Comparison of ENCODE assay signal across 10 cellular contexts in genomic region chr6:124960757-124961467, GRCh38. TPM values are rescaled to one million over a fixed set of nuclear protein-coding genes. Genes with fewer than 3 reads are reported as not detected.
DNase-seq lines count a peak whose midpoint lies in the region; ATAC-seq lines count a peak whose summit lies in the region.
"Had no signal": no experiment of that assay in that cellular context is flagged by ENCODE, and none has a peak within 500 bp of the region (broad histone marks: within the 10 kb centered on the region; RNA-seq: fewer than 3 reads in every experiment).

No MANE protein-coding gene starts in this region.

- H3K4me1 ChIP-seq in iPS-18a (ENCODE audit: control insufficient read depth, low read depth, low read length): peaks cover 5% of the 10 kb centered on the region

- H3K9me3 ChIP-seq in iPS-18a (ENCODE audit: control insufficient read depth, low read depth, low read length): no peaks in the 10 kb centered on the region

- peaks cover 33% of the 10 kb centered on the region for H3K27me3 ChIP-seq in iPS-18a (ENCODE audit: control insufficient read depth, insufficient read depth, low read length)

- no peaks in the 10 kb centered on the region for H3K36me3 ChIP-seq in iPS-18a (ENCODE audit: control insufficient read depth, low read depth, low read length)

- no peak for ATAC-seq in HG02759 (IDR thresholded peaks at IDR 0.05; ENCODE audit: unreplicated experiment)

- peaks cover 2% of the 10 kb centered on the region for H3K36me3 Mint-ChIP-seq in activated naive CD8-positive, alpha-beta T cell

- peak; percentile 30 for DNase-seq in HT1080 (ENCODE audit: low read depth)
- DNase-seq in SW480 (ENCODE audit: low spot score): no peak
- DNase-seq in stimulated activated naive CD4-positive, alpha-beta T cell treated with Interleukin-2 at 50 U/mL for 16 hours (lab: John Stamatoyannopoulos, UW): no peak
- no peak for DNase-seq in mucosa of gallbladder (ENCODE audit: low spot score)
- DNase-seq: activated effector memory CD4-positive, alpha-beta T cell treated with Interleukin-2 at 50 U/mL for 16 hours; NCI-H1694 had no signal

- H3K27ac ChIP-seq in iPS-18a (ENCODE audit: low read length) (no peak overlapping the region), skin epidermis (peak overlapping the region in 19 of 21 experiments; percentile 86 to 98 (median 95))

- H3K4me3 Mint-ChIP-seq in activated naive CD8-positive, alpha-beta T cell: peak overlapping the region; percentile 73

- H3K9me3 Mint-ChIP-seq in activated naive CD8-positive, alpha-beta T cell (ENCODE audit: low read depth): no peaks in the 10 kb centered on the region

- H3K27ac Mint-ChIP-seq in activated naive CD8-positive, alpha-beta T cell: no peak overlapping the region

- H3K4me3 ChIP-seq in iPS-18a (ENCODE audit: low read length): peak overlapping the region; percentile 76
- H3K4me3 ChIP-seq in skin epidermis: peak overlapping the region; percentile 52 to 86 (median 73)

- H3K4me1 Mint-ChIP-seq in activated naive CD8-positive, alpha-beta T cell (ENCODE audit: low read depth): peaks cover 15% of the 10 kb centered on the region

- no peak overlapping the region for H3K9ac ChIP-seq in iPS-18a (ENCODE audit: low read length)

- H3K27me3 Mint-ChIP-seq in activated naive CD8-positive, alpha-beta T cell: peaks cover 40% of the 10 kb centered on the region

RNA-seq across cellular contexts. Expression of gene RNF217, which starts 1.3 kb away (rescaled TPM):
- total RNA-seq in HT1080 (2014; rRNA removed; shearing (Covaris generic)): 9.6 and 13.9 TPM in 2 replicates
- 6.1 and 6.6 TPM in 2 replicates for polyA plus RNA-seq in HT1080 (2015; cell fraction: cytosol; rRNA removed)
- 20.3 and 28.5 TPM in 2 replicates for polyA plus RNA-seq in HT1080 (2015; cell fraction: nucleus; rRNA removed)
- total RNA-seq in mucosa of gallbladder: 32.1 TPM
